13 cellular contexts compared by ENCODE assay signal in genomic region chr3:127679534-127680145, GRCh38. TPM values are rescaled to one million over a fixed set of nuclear protein-coding genes. Genes with fewer than 3 reads are reported as not detected.
DNase-seq lines count a peak whose midpoint lies in the region; ATAC-seq and TF ChIP-seq lines count a peak whose summit lies in the region.
"Had no signal": no experiment of that assay in that cellular context is flagged by ENCODE, and none has a peak within 500 bp of the region (broad histone marks: within the 10 kb centered on the region; RNA-seq: fewer than 3 reads in every experiment).

No MANE protein-coding gene starts in this region.

- H3K4me2 ChIP-seq in SU-DHL-6 (ENCODE audit: low read depth, low read length, poor library complexity, severe bottlenecking) = no peak overlapping the region

- intact Hi-C loops in right cardiac atrium (cut with DNase I) = no loop called here
- intact Hi-C loops in sciatic nerve (cut with DNase I) = loop anchor here (10.0 kb wide), 1 partner anchor 135 kb away; no protein-coding TSS in a partner anchor
- intact Hi-C loops in prostate gland (cut with DNase I) = loop anchor here (10.0 kb wide), 1 partner anchor 375 kb away; the partner anchor contains the start of gene SEC61A1

- H3K9ac ChIP-seq in SU-DHL-6 (ENCODE audit: low read length) = no peak overlapping the region

- DNase-seq in right cardiac atrium (peak in 2 of 3 donors; percentile 53 to 57), sciatic nerve (ENCODE audit: low spot score) (peak; percentile 57), SKM-1 (lab: John Stamatoyannopoulos, UW; ENCODE audit: unreplicated experiment) (no peak), prostate gland (ENCODE audit: low spot score) (no peak), kidney tubule cell (ENCODE audit: low spot score) (no peak), NCI-H226 (no peak)
- DNase-seq: dermis blood vessel endothelial cell, GOT3, NCI-H1694 had no signal

- no peaks in the 10 kb centered on the region for H4K20me1 ChIP-seq in SU-DHL-6 (ENCODE audit: low read depth, low read length)

- no peaks in the 10 kb centered on the region for H3F3A ChIP-seq in SU-DHL-6 (ENCODE audit: insufficient read depth)

- H3K27ac ChIP-seq in SU-DHL-6 (ENCODE audit: low read depth, low read length) (no peak overlapping the region), right cardiac atrium (ENCODE audit: low read length) (no peak overlapping the region), prostate gland (no peak overlapping the region)

- TF ChIP-seq CTCF in GM12875 (IDR thresholded peaks at IDR 0.05; ENCODE audit: borderline replicate concordance, insufficient read depth, low read depth, low read length) (peak; percentile 37; the same call in 1 of the 2 replicates), SU-DHL-6 (IDR thresholded peaks at IDR 0.05; ENCODE audit: insufficient read depth, low read length, poor library complexity, severe bottlenecking) (peak; percentile 66), prostate gland (IDR thresholded peaks at IDR 0.05) (no peak)

- TF ChIP-seq POLR2A in prostate gland (IDR thresholded peaks at IDR 0.05) = no peak

- H3K4me1 ChIP-seq in right cardiac atrium (ENCODE audit: control insufficient read depth, insufficient read depth, low read length) = no peaks in the 10 kb centered on the region
- H3K4me1 ChIP-seq in prostate gland (replicated peaks) = no peaks in the 10 kb centered on the region
- H3K4me1 ChIP-seq: Caco-2 had no signal

- H3K4me3 ChIP-seq in GM12875 (ENCODE audit: low read depth, low read length) = no peak overlapping the region
- H3K4me3 ChIP-seq in SU-DHL-6 (ENCODE audit: insufficient read depth, low read length, poor library complexity, severe bottlenecking) = no peak overlapping the region
- H3K4me3 ChIP-seq in right cardiac atrium (ENCODE audit: low read length) = no peak overlapping the region
- no peak overlapping the region for H3K4me3 ChIP-seq in prostate gland

- H3K79me2 ChIP-seq in SU-DHL-6 (ENCODE audit: insufficient read depth, low read length) = no peaks in the 10 kb centered on the region

- no peaks in the 10 kb centered on the region for H3K9me2 ChIP-seq in SU-DHL-6 (replicated peaks; ENCODE audit: insufficient read depth, low read length)

- no peaks in the 10 kb centered on the region for H3K27me3 ChIP-seq in SU-DHL-6 (ENCODE audit: low read length)
- no peaks in the 10 kb centered on the region for H3K27me3 ChIP-seq in right cardiac atrium (ENCODE audit: control insufficient read depth, insufficient read depth)
- H3K27me3 ChIP-seq in prostate gland (replicated peaks; ENCODE audit: insufficient read depth) = no peaks in the 10 kb centered on the region

- H3K9me3 ChIP-seq in SU-DHL-6 (ENCODE audit: insufficient read depth, low read length) (no peaks in the 10 kb centered on the region), right cardiac atrium (ENCODE audit: control insufficient read depth, low read length) (no peaks in the 10 kb centered on the region), prostate gland (no peaks in the 10 kb centered on the region)
- H3K9me3 ChIP-seq: Caco-2 had no signal

- 88% methylated on average over 21 of the region's 21 CpGs for WGBS in right cardiac atrium
- WGBS in prostate gland = 94% methylated on average over 21 of the region's 21 CpGs

- H2AFZ ChIP-seq in SU-DHL-6 (ENCODE audit: low read depth, low read length, severe bottlenecking) = no peak overlapping the region

- ATAC-seq in right cardiac atrium = no peak
- ATAC-seq in sciatic nerve = no peak
- ATAC-seq: left colon had no signal

- H3K36me3 ChIP-seq in SU-DHL-6 (ENCODE audit: low read length) (no peaks in the 10 kb centered on the region), prostate gland (peaks cover 0 to 8% of the 10 kb centered on the region in 2 donors)

RNA-seq across cellular contexts. Expression of gene ABTB1, which starts 6.9 kb away (rescaled TPM):
- 10 to 100 TPM; 20.2 to 47.1 (median 34.1) TPM for total RNA-seq in right cardiac atrium
- 38.2 TPM for polyA plus RNA-seq in right cardiac atrium
- total RNA-seq in sciatic nerve = 98.8 TPM
- total RNA-seq in prostate gland = 10 to 100 TPM; 33.4 to 60.2 TPM

RNA-seq across cellular contexts. Expression of gene PODXL2, which starts 50.7 kb away (rescaled TPM):
- total RNA-seq in right cardiac atrium = 1 to 10 TPM; 1.5 to 3.0 (median 2.1) TPM
- polyA plus RNA-seq in right cardiac atrium = 2.0 TPM
- 12.1 TPM for total RNA-seq in sciatic nerve
- 10 to 100 TPM; 63.9 to 73.7 TPM for total RNA-seq in prostate gland

Comparison
In these comparisons a context has a peak if more than half of its experiments do, and no peak if none do; other contexts are left out.
1. CTCF ChIP-seq: peak in GM12875 (single experiment) and SU-DHL-6 (single experiment); none in prostate gland (0 of 4).
2. DNase-seq: peak in right cardiac atrium (2 of 3) and sciatic nerve (single experiment); none in SKM-1 (single experiment), prostate gland (single experiment), kidney tubule cell (single experiment) and NCI-H226 (single experiment).
3. intact Hi-C loops: an anchor here in sciatic nerve (10.0 kb wide) and prostate gland (10.0 kb wide); none called in right cardiac atrium.